ENCODE assay signal across 18 cellular contexts in genomic region chr1:54165146-54165545, GRCh38. TPM values are rescaled to one million over a fixed set of nuclear protein-coding genes. Genes with fewer than 3 reads are reported as not detected.
DNase-seq lines count a peak whose midpoint lies in the region; ATAC-seq, FAIRE-seq and TF ChIP-seq lines count a peak whose summit lies in the region.
"Had no signal": no experiment of that assay in that cellular context is flagged by ENCODE, and none has a peak within 500 bp of the region (broad histone marks: within the 10 kb centered on the region; RNA-seq: fewer than 3 reads in every experiment).

No MANE protein-coding gene starts in this region.

- no peaks in the 10 kb centered on the region for H3K36me3 Mint-ChIP-seq in chondrocyte (ENCODE audit: low read depth)
- H3K36me3 Mint-ChIP-seq: CD4-positive, alpha-beta memory T cell had no signal

- in situ Hi-C loops in HepG2 (cut with HindIII; ENCODE audit: extremely low pct_ligation_motif_present, low pct_unique_long_range_greater_than_20kb): no loop called here

- 66% methylated on average over 9 of the region's 15 CpGs for WGBS in HepG2 (ENCODE audit: low lambda C conversion rate)
- no CpG with 5 or more reads among the region's 15 CpGs for WGBS in right lobe of liver (ENCODE audit: insufficient coverage, low coverage, low lambda C conversion rate, missing lambda C conversion rate)
- 82 to 97% (median 95%) methylated on average over 13 to 15 of the region's 15 CpGs for WGBS in spleen, 5 donors
- WGBS in suprapubic skin: 96% methylated on average over 13 of the region's 15 CpGs

- ATAC-seq in HepG2: peak; percentile 40
- no peak for ATAC-seq in right lobe of liver
- no peak for ATAC-seq in GM19467 (IDR thresholded peaks at IDR 0.05; ENCODE audit: unreplicated experiment)

- H3K4me3 ChIP-seq in HepG2 (replicated peaks in 1 of 3; ENCODE audit: insufficient read depth in 1 of 3, low read depth in 2 of 3, low read length in 3 of 3): no peak overlapping the region
- no peak overlapping the region for H3K4me3 ChIP-seq in right lobe of liver
- no peak overlapping the region for H3K4me3 ChIP-seq in spleen
- no peak overlapping the region for H3K4me3 ChIP-seq in suprapubic skin
- H3K4me3 ChIP-seq: BLaER1 had no signal

- TF ChIP-seq RAD21 in HepG2 (CRISPR knock-in tag; IDR thresholded peaks at IDR 0.05): no peak

- FAIRE-seq in HepG2 (lab: Jason Lieb, UNC): peak; percentile 37

- no peaks in the 10 kb centered on the region for H3K36me3 ChIP-seq in HepG2 (replicated peaks in 1 of 2; ENCODE audit: control insufficient read depth in 1 of 2, insufficient read depth in 2 of 2, low read length in 2 of 2)
- no peaks in the 10 kb centered on the region for H3K36me3 ChIP-seq in right lobe of liver
- H3K36me3 ChIP-seq in spleen: peaks cover 0 to 6% (median 0%) of the 10 kb centered on the region in 6 donors
- no peaks in the 10 kb centered on the region for H3K36me3 ChIP-seq in suprapubic skin
- H3K36me3 ChIP-seq: BLaER1 had no signal

- no peaks in the 10 kb centered on the region for H4K20me1 ChIP-seq in HepG2 (ENCODE audit: insufficient read depth, low read length)
- H4K20me1 ChIP-seq: BLaER1 had no signal

- H3K9me3 ChIP-seq in HepG2 (ENCODE audit: low read length) (no peaks in the 10 kb centered on the region), right lobe of liver (no peaks in the 10 kb centered on the region), spleen (no peaks in the 10 kb centered on the region), suprapubic skin (no peaks in the 10 kb centered on the region)
- H3K9me3 ChIP-seq: BLaER1 had no signal

- POLR2A ChIA-PET in HepG2 (lab: Yijun Ruan, JAX): interaction anchor here (1.1 kb wide), 1 partner anchor 35 kb away, joined by 4 read pairs; the partner anchor contains the start of genes CYB5RL and MRPL37

- peak; percentile 7 for DNase-seq in HepG2 (ENCODE audit: low spot score)
- no peak for DNase-seq in right lobe of liver
- peak; percentile 56 for DNase-seq in chondrocyte (ENCODE audit: low spot score)
- peak; percentile 54 for DNase-seq in spleen
- no peak for DNase-seq in suprapubic skin (ENCODE audit: low spot score in 2 of 2)
- DNase-seq: 8988T; Calu3; CD4-positive, alpha-beta memory T cell; DMS79 treated with DMSO at 0.1 percent for 48 hours; GF-D8; HCEC 1CT had no signal

- TF ChIP-seq EP300 in HepG2 (IDR thresholded peaks at IDR 0.05; ENCODE audit: low read depth in 2 of 2, low read length in 2 of 2) (no peak), HepG2 (CRISPR knock-in tag; IDR thresholded peaks at IDR 0.05; ENCODE audit: borderline replicate concordance) (no peak), suprapubic skin (IDR thresholded peaks at IDR 0.05) (no peak)

- TF ChIP-seq CTCF in HepG2 (CRISPR knock-in tag; IDR thresholded peaks at IDR 0.05): no peak
- TF ChIP-seq CTCF in right lobe of liver (IDR thresholded peaks at IDR 0.05): no peak
- no peak for TF ChIP-seq CTCF in chondrocyte (IDR thresholded peaks at IDR 0.05)
- no peak for TF ChIP-seq CTCF in spleen (IDR thresholded peaks at IDR 0.05 in 8 of 11, conservative IDR thresholded peaks at IDR 0.05 in 3 of 11)
- no peak for TF ChIP-seq CTCF in suprapubic skin (IDR thresholded peaks at IDR 0.05)

- H3K9ac ChIP-seq in HepG2 (ENCODE audit: insufficient read depth, low read depth, low read length): no peak overlapping the region
- H3K9ac ChIP-seq: BLaER1 had no signal

- H3K27ac ChIP-seq in HepG2 (ENCODE audit: extremely low read length, insufficient read depth, low read length): no peak overlapping the region
- no peak overlapping the region for H3K27ac ChIP-seq in right lobe of liver
- H3K27ac ChIP-seq in spleen: no peak overlapping the region
- no peak overlapping the region for H3K27ac ChIP-seq in suprapubic skin
- H3K27ac ChIP-seq: BLaER1 had no signal

- BruUV-seq in HepG2 (replicated peaks; lab: Mats Ljungman, UMichigan): no TSS peak

- H3K4me2 ChIP-seq in HepG2 (ENCODE audit: low read depth, low read length): peak overlapping the region; percentile 21; the same call in 1 of the 2 replicates
- H3K4me2 ChIP-seq: BLaER1 had no signal

- H3K27me3 ChIP-seq in HepG2 (ENCODE audit: control insufficient read depth in 1 of 2, insufficient read depth in 2 of 2, low read length in 2 of 2) (no peaks in the 10 kb centered on the region), right lobe of liver (no peaks in the 10 kb centered on the region), spleen (replicated peaks in 1 of 7) (no peaks in the 10 kb centered on the region), suprapubic skin (no peaks in the 10 kb centered on the region)
- H3K27me3 ChIP-seq: BLaER1 had no signal

- H2AFZ ChIP-seq in HepG2 (ENCODE audit: low read length): no peak overlapping the region

- peaks cover 30% of the 10 kb centered on the region for H3K4me1 ChIP-seq in HepG2 (ENCODE audit: insufficient read depth, low read length)
- H3K4me1 ChIP-seq in right lobe of liver: no peaks in the 10 kb centered on the region
- H3K4me1 ChIP-seq in spleen: peaks cover 0 to 17% (median 6%) of the 10 kb centered on the region in 6 donors
- H3K4me1 ChIP-seq in suprapubic skin: peaks cover 25% of the 10 kb centered on the region

- no peaks in the 10 kb centered on the region for H3K27me3 Mint-ChIP-seq in chondrocyte (ENCODE audit: low read depth)
- H3K27me3 Mint-ChIP-seq: CD4-positive, alpha-beta memory T cell had no signal

- H3K4me1 Mint-ChIP-seq in chondrocyte (ENCODE audit: low read depth): peaks cover 7% of the 10 kb centered on the region
- H3K4me1 Mint-ChIP-seq: CD14-positive monocyte; CD4-positive, alpha-beta memory T cell had no signal

- no peaks in the 10 kb centered on the region for H3K79me2 ChIP-seq in HepG2 (ENCODE audit: insufficient read depth, low read length)

- H3K4me3 Mint-ChIP-seq in chondrocyte (ENCODE audit: unreplicated experiment): no peak overlapping the region
- H3K4me3 Mint-ChIP-seq: CD14-positive monocyte; CD4-positive, alpha-beta memory T cell had no signal

- intact Hi-C loops in HepG2 (cut with micrococcal nuclease; ENCODE audit: unreplicated experiment) (no loop called here), right lobe of liver (cut with DNase I) (no loop called here), spleen (cut with DNase I; ENCODE audit: low total_unique reads) (no loop called here)

- CTCF ChIA-PET in HepG2 (lab: Yijun Ruan, JAX; ENCODE audit: low intra/inter-chr PET ratio, low total read pairs): interaction anchor here (0.6 kb wide), 1 partner anchor 35 kb away, joined by 3 read pairs; no protein-coding TSS in a partner anchor

- H3K27ac Mint-ChIP-seq in chondrocyte (ENCODE audit: unreplicated experiment): no peak overlapping the region
- H3K27ac Mint-ChIP-seq: CD14-positive monocyte; CD4-positive, alpha-beta memory T cell had no signal

- no peak for TF ChIP-seq POLR2A in HepG2 (IDR thresholded peaks at IDR 0.05; ENCODE audit: insufficient read depth in 1 of 2, low read depth in 2 of 2, low read length in 2 of 2)
- TF ChIP-seq POLR2A in right lobe of liver (IDR thresholded peaks at IDR 0.05): no peak
- no peak for TF ChIP-seq POLR2A in spleen (IDR thresholded peaks at IDR 0.05)
- TF ChIP-seq POLR2A in suprapubic skin (IDR thresholded peaks at IDR 0.05): no peak

- no peaks in the 10 kb centered on the region for H3K9me3 Mint-ChIP-seq in chondrocyte (ENCODE audit: low read depth)
- H3K9me3 Mint-ChIP-seq: CD4-positive, alpha-beta memory T cell had no signal

RNA-seq across cellular contexts. Expression of gene CDCP2, which starts 12.3 kb away (rescaled TPM):
- total RNA-seq in HepG2 (2016; rRNA removed; fragmentation: Illumina TruSeq; extraction: Trizol): not detected in 2 replicates
- total RNA-seq in HepG2 (2016; cell fraction: cytosol; rRNA removed; fragmentation: Illumina TruSeq; extraction: Trizol; ENCODE audit: low read depth): not detected in 2 replicates
- not detected in 2 replicates for total RNA-seq in HepG2 (2016; cell fraction: insoluble cytoplasmic fraction; rRNA removed; fragmentation: Illumina TruSeq; extraction: Trizol)
- not detected in 2 replicates for total RNA-seq in HepG2 (2016; cell fraction: membrane; rRNA removed; fragmentation: Illumina TruSeq; extraction: Trizol)
- not detected in 2 replicates for total RNA-seq in HepG2 (2016; cell fraction: nucleus; rRNA removed; fragmentation: Illumina TruSeq; extraction: Trizol)
- polyA plus RNA-seq in HepG2 (2011; rRNA removed): 0.03 TPM in 1 of 2 replicates, not detected in the other
- not detected in 2 replicates for polyA plus RNA-seq in HepG2 (2011; cell fraction: cytosol; rRNA removed)
- not detected in 2 replicates for polyA plus RNA-seq in HepG2 (2011; cell fraction: nucleus; rRNA removed)
- not detected in 2 replicates for polyA plus RNA-seq in HepG2 (2012)
- polyA plus RNA-seq in HepG2 (2016; cell fraction: cytosol; fragmentation: Illumina TruSeq; extraction: Trizol; ENCODE audit: low read depth): not detected in 2 replicates
- polyA plus RNA-seq in HepG2 (2016; cell fraction: insoluble cytoplasmic fraction; fragmentation: Illumina TruSeq; extraction: Trizol; ENCODE audit: low read depth): not detected in 2 replicates
- not detected in 2 replicates for polyA plus RNA-seq in HepG2 (2016; cell fraction: membrane; fragmentation: Illumina TruSeq; extraction: Trizol; ENCODE audit: low read depth)
- polyA plus RNA-seq in HepG2 (2016; cell fraction: nucleus; fragmentation: Illumina TruSeq; extraction: Trizol; ENCODE audit: insufficient read depth, low read depth): not detected in 2 replicates
- not detected in 2 replicates for polyA minus RNA-seq in HepG2 (2011; rRNA and poly(A)+ RNA removed; ENCODE audit: low replicate concordance)
- not detected in 2 replicates for polyA minus RNA-seq in HepG2 (2011; cell fraction: cytosol; rRNA and poly(A)+ RNA removed)
- polyA minus RNA-seq in HepG2 (2011; cell fraction: nucleus; rRNA and poly(A)+ RNA removed): not detected in 2 replicates
- total RNA-seq in right lobe of liver: not detected
- total RNA-seq in chondrocyte: not detected in 3 replicates
- total RNA-seq in spleen: 1 to 10 TPM in 2 of 7 donors, under 1 TPM in 5; 0.23 to 1.6 (median 0.85) TPM
- polyA plus RNA-seq in spleen: not detected
- total RNA-seq in suprapubic skin: not detected
- total RNA-seq: A673, Calu3, H4, HT-29 had no signal
- polyA plus RNA-seq: AG04450; CD14-positive monocyte; CD4-positive, alpha-beta memory T cell had no signal

RNA-seq across cellular contexts. Expression of gene CYB5RL, which starts 34.7 kb away (rescaled TPM):
- 4.1 and 5.0 TPM in 2 replicates for total RNA-seq in HepG2 (2016; rRNA removed; fragmentation: Illumina TruSeq; extraction: Trizol)
- total RNA-seq in HepG2 (2016; cell fraction: cytosol; rRNA removed; fragmentation: Illumina TruSeq; extraction: Trizol; ENCODE audit: low read depth): 4.4 and 6.3 TPM in 2 replicates
- 4.6 and 4.8 TPM in 2 replicates for total RNA-seq in HepG2 (2016; cell fraction: insoluble cytoplasmic fraction; rRNA removed; fragmentation: Illumina TruSeq; extraction: Trizol)
- total RNA-seq in HepG2 (2016; cell fraction: membrane; rRNA removed; fragmentation: Illumina TruSeq; extraction: Trizol): 4.8 and 6.3 TPM in 2 replicates
- 2.2 and 3.2 TPM in 2 replicates for total RNA-seq in HepG2 (2016; cell fraction: nucleus; rRNA removed; fragmentation: Illumina TruSeq; extraction: Trizol)
- polyA plus RNA-seq in HepG2 (2011; rRNA removed): 3.7 and 3.9 TPM in 2 replicates
- polyA plus RNA-seq in HepG2 (2011; cell fraction: cytosol; rRNA removed): 3.2 TPM in 2 replicates
- 6.4 and 7.3 TPM in 2 replicates for polyA plus RNA-seq in HepG2 (2011; cell fraction: nucleus; rRNA removed)
- 2.2 and 2.6 TPM in 2 replicates for polyA plus RNA-seq in HepG2 (2012)
- 5.6 and 6.5 TPM in 2 replicates for polyA plus RNA-seq in HepG2 (2016; cell fraction: cytosol; fragmentation: Illumina TruSeq; extraction: Trizol; ENCODE audit: low read depth)
- 2.7 and 2.9 TPM in 2 replicates for polyA plus RNA-seq in HepG2 (2016; cell fraction: insoluble cytoplasmic fraction; fragmentation: Illumina TruSeq; extraction: Trizol; ENCODE audit: low read depth)
- 3.5 and 4.4 TPM in 2 replicates for polyA plus RNA-seq in HepG2 (2016; cell fraction: membrane; fragmentation: Illumina TruSeq; extraction: Trizol; ENCODE audit: low read depth)
- 4.5 and 5.3 TPM in 2 replicates for polyA plus RNA-seq in HepG2 (2016; cell fraction: nucleus; fragmentation: Illumina TruSeq; extraction: Trizol; ENCODE audit: insufficient read depth, low read depth)
- polyA minus RNA-seq in HepG2 (2011; rRNA and poly(A)+ RNA removed; ENCODE audit: low replicate concordance): 5.6 and 19.2 TPM in 2 replicates
- polyA minus RNA-seq in HepG2 (2011; cell fraction: cytosol; rRNA and poly(A)+ RNA removed): 0.79 and 1.4 TPM in 2 replicates
- polyA minus RNA-seq in HepG2 (2011; cell fraction: nucleus; rRNA and poly(A)+ RNA removed): 3.5 and 6.2 TPM in 2 replicates
- 1 to 10 TPM; 2.5 to 4.6 (median 3.0) TPM for total RNA-seq in right lobe of liver
- total RNA-seq in chondrocyte: 7.0 to 7.8 TPM (median 7.5 TPM) in 3 replicates
- total RNA-seq in spleen: 10 to 100 TPM in 4 of 7 donors, 1 to 10 TPM in 3; 6.6 to 15.1 (median 11.0) TPM
- 1 to 10 TPM; 1.3 to 3.5 (median 1.5) TPM for polyA plus RNA-seq in spleen
- total RNA-seq in suprapubic skin: 10 to 100 TPM in 1 of 4 donors, 1 to 10 TPM in 3; 5.0 to 12.6 (median 5.4) TPM

RNA-seq across cellular contexts. Expression of gene MRPL37, which starts 34.8 kb away (rescaled TPM):
- total RNA-seq in HepG2 (2016; rRNA removed; fragmentation: Illumina TruSeq; extraction: Trizol): 127 and 143 TPM in 2 replicates
- total RNA-seq in HepG2 (2016; cell fraction: cytosol; rRNA removed; fragmentation: Illumina TruSeq; extraction: Trizol; ENCODE audit: low read depth): 107 and 109 TPM in 2 replicates
- 123 and 145 TPM in 2 replicates for total RNA-seq in HepG2 (2016; cell fraction: insoluble cytoplasmic fraction; rRNA removed; fragmentation: Illumina TruSeq; extraction: Trizol)
- total RNA-seq in HepG2 (2016; cell fraction: membrane; rRNA removed; fragmentation: Illumina TruSeq; extraction: Trizol): 128 and 139 TPM in 2 replicates
- total RNA-seq in HepG2 (2016; cell fraction: nucleus; rRNA removed; fragmentation: Illumina TruSeq; extraction: Trizol): 50.3 and 58.7 TPM in 2 replicates
- 26.5 and 31.7 TPM in 2 replicates for polyA plus RNA-seq in HepG2 (2011; rRNA removed)
- 31.8 and 37.2 TPM in 2 replicates for polyA plus RNA-seq in HepG2 (2011; cell fraction: cytosol; rRNA removed)
- polyA plus RNA-seq in HepG2 (2011; cell fraction: nucleus; rRNA removed): 15.6 and 18.1 TPM in 2 replicates
- polyA plus RNA-seq in HepG2 (2012): 81.3 and 106 TPM in 2 replicates
- polyA plus RNA-seq in HepG2 (2016; cell fraction: cytosol; fragmentation: Illumina TruSeq; extraction: Trizol; ENCODE audit: low read depth): 175 and 183 TPM in 2 replicates
- 248 and 256 TPM in 2 replicates for polyA plus RNA-seq in HepG2 (2016; cell fraction: insoluble cytoplasmic fraction; fragmentation: Illumina TruSeq; extraction: Trizol; ENCODE audit: low read depth)
- 177 and 183 TPM in 2 replicates for polyA plus RNA-seq in HepG2 (2016; cell fraction: membrane; fragmentation: Illumina TruSeq; extraction: Trizol; ENCODE audit: low read depth)
- 106 TPM in 2 replicates for polyA plus RNA-seq in HepG2 (2016; cell fraction: nucleus; fragmentation: Illumina TruSeq; extraction: Trizol; ENCODE audit: insufficient read depth, low read depth)
- 34.6 and 75.1 TPM in 2 replicates for polyA minus RNA-seq in HepG2 (2011; rRNA and poly(A)+ RNA removed; ENCODE audit: low replicate concordance)
- 16.6 and 17.3 TPM in 2 replicates for polyA minus RNA-seq in HepG2 (2011; cell fraction: cytosol; rRNA and poly(A)+ RNA removed)
- polyA minus RNA-seq in HepG2 (2011; cell fraction: nucleus; rRNA and poly(A)+ RNA removed): 12.8 and 13.4 TPM in 2 replicates
- total RNA-seq in right lobe of liver: 100 to 1,000 TPM in 1 of 6 experiments, 10 to 100 TPM in 5; 56.2 to 108 (median 73.4) TPM
- total RNA-seq in chondrocyte: 66.0 to 66.9 TPM (median 66.3 TPM) in 3 replicates
- total RNA-seq in spleen: 10 to 100 TPM; 38.3 to 55.9 (median 50.1) TPM
- 10 to 100 TPM; 20.4 to 42.5 (median 38.4) TPM for polyA plus RNA-seq in spleen
- 10 to 100 TPM; 63.2 to 83.3 (median 75.3) TPM for total RNA-seq in suprapubic skin

Comparison
In these comparisons a context has a peak if more than half of its experiments do, and no peak if none do; other contexts are left out.
1. DNase-seq: peak in HepG2 (single experiment), chondrocyte (single experiment) and spleen (single experiment); none in right lobe of liver (0 of 3) and suprapubic skin (0 of 2).